In the genomic region with DNA sequence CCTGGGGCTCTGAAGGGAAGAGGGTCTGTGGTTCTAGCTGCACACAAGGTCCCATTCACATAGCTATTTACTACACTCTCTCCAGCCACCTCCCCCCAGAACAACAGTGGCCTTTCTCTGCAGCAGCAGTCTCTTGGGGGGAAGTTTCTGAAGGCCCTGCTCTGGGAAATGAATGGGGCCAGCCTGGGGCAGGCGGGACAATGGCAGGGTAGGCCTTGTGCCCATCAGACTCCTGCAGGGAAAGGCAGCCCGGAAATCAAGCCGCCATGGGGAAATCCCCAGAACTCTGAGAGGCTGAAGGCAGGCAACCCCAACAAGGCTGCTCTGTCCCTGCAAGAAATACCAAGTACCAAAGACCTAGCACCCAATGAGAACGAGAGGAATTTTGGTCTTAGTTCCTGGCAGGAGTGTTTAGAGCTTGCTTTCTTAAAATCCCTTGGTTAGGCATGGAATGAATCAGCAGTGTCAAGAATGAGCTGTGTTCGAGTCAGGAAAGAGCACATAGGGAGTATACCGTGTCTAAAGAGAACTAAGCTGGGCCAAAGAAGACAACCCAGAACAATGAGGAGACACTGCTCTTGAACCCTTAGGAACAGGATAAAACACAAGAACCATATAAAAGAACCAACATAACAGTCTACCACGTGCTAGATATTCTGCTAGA, we compare ENCODE assay signal across 19 cellular contexts. TPM values are rescaled to one million over a fixed set of nuclear protein-coding genes. Genes with fewer than 3 reads are reported as not detected.
DNase-seq lines count a peak whose midpoint lies in the region; ATAC-seq and TF ChIP-seq lines count a peak whose summit lies in the region.
"Had no signal": no experiment of that assay in that cellular context is flagged by ENCODE, and none has a peak within 500 bp of the region (broad histone marks: within the 10 kb centered on the region; RNA-seq: fewer than 3 reads in every experiment).

No MANE protein-coding gene starts in this region.

- no peaks in the 10 kb centered on the region for H3K9me3 Mint-ChIP-seq in chondrocyte (ENCODE audit: low read depth)
- H3K9me3 Mint-ChIP-seq: CD8-positive, alpha-beta memory T cell; memory B cell; nephron had no signal

- no peaks in the 10 kb centered on the region for H3K27me3 ChIP-seq in right atrium auricular region
- no peaks in the 10 kb centered on the region for H3K27me3 ChIP-seq in upper lobe of right lung
- H3K27me3 ChIP-seq: Peyer's patch had no signal

- TF ChIP-seq CTCF in right atrium auricular region (IDR thresholded peaks at IDR 0.05) (no peak), chondrocyte (IDR thresholded peaks at IDR 0.05) (no peak), upper lobe of right lung (IDR thresholded peaks at IDR 0.05) (no peak)

- no peaks in the 10 kb centered on the region for H3K36me3 ChIP-seq in right atrium auricular region
- no peaks in the 10 kb centered on the region for H3K36me3 ChIP-seq in upper lobe of right lung
- H3K36me3 ChIP-seq: Peyer's patch, thoracic aorta had no signal

- H3K4me3 Mint-ChIP-seq in chondrocyte (ENCODE audit: unreplicated experiment), result no peak overlapping the region
- H3K4me3 Mint-ChIP-seq: CD8-positive, alpha-beta memory T cell; memory B cell; nephron had no signal

- peak overlapping the region; percentile 10 for H3K27ac Mint-ChIP-seq in chondrocyte (ENCODE audit: unreplicated experiment)
- H3K27ac Mint-ChIP-seq: CD8-positive, alpha-beta memory T cell; memory B cell; nephron had no signal

- no peak overlapping the region for H3K4me3 ChIP-seq in right atrium auricular region
- no peak overlapping the region for H3K4me3 ChIP-seq in upper lobe of right lung
- H3K4me3 ChIP-seq: A549, Peyer's patch, thoracic aorta had no signal

- peaks cover 19% of the 10 kb centered on the region for H3K4me1 Mint-ChIP-seq in chondrocyte (ENCODE audit: low read depth)
- H3K4me1 Mint-ChIP-seq: CD8-positive, alpha-beta memory T cell; memory B cell had no signal

- DNase-seq in left ventricle myocardium superior, result no peak
- no peak for DNase-seq in right atrium auricular region (ENCODE audit: low spot score)
- no peak for DNase-seq in chondrocyte (ENCODE audit: low spot score)
- peak; percentile 35 for DNase-seq in inferior parietal cortex (ENCODE audit: extremely low spot score)
- DNase-seq in NCI-H524 treated with DMSO at 0.1 percent for 48 hours (lab: John Stamatoyannopoulos, UW), result no peak
- DNase-seq in upper lobe of right lung, result no peak
- DNase-seq: activated CD8-positive, alpha-beta memory T cell treated with anti-CD3 and anti-CD28 coated beads for 24 hours; CD8-positive, alpha-beta memory T cell; EL; HCEC 1CT; Peyer's patch; right cardiac atrium had no signal

- H3K27ac ChIP-seq in right atrium auricular region (no peak overlapping the region), upper lobe of right lung (no peak overlapping the region)
- H3K27ac ChIP-seq: A549, Peyer's patch, thoracic aorta, VCaP had no signal

- ATAC-seq in left ventricle myocardium superior (peak; percentile 34), GM18868 (IDR thresholded peaks at IDR 0.05; ENCODE audit: unreplicated experiment) (no peak), GM21367 (IDR thresholded peaks at IDR 0.05; ENCODE audit: unreplicated experiment) (no peak), upper lobe of right lung (no peak)
- ATAC-seq: A549 had no signal

- H3K27me3 Mint-ChIP-seq in chondrocyte (ENCODE audit: low read depth), result no peaks in the 10 kb centered on the region

- intact Hi-C loops in left ventricle myocardium superior (cut with micrococcal nuclease) (no loop called here), upper lobe of right lung (cut with DNase I) (no loop called here)

- H3K4me1 ChIP-seq in right atrium auricular region (peaks cover 0 to 27% of the 10 kb centered on the region in 2 donors), upper lobe of right lung (no peaks in the 10 kb centered on the region)
- H3K4me1 ChIP-seq: A549, Peyer's patch had no signal

- no peaks in the 10 kb centered on the region for H3K36me3 Mint-ChIP-seq in chondrocyte (ENCODE audit: low read depth)
- H3K36me3 Mint-ChIP-seq: CD8-positive, alpha-beta memory T cell; memory B cell had no signal

- H3K9me3 ChIP-seq in right atrium auricular region, result no peaks in the 10 kb centered on the region
- H3K9me3 ChIP-seq in upper lobe of right lung, result no peaks in the 10 kb centered on the region
- H3K9me3 ChIP-seq: A549, Peyer's patch, thoracic aorta had no signal

RNA-seq across cellular contexts. Expression of gene ARHGEF11, which starts 11.3 kb away (rescaled TPM):
- total RNA-seq in left ventricle myocardium superior (28.8 TPM), right atrium auricular region (10 to 100 TPM; 26.6 to 33.5 TPM), chondrocyte (34.4 to 37.5 TPM (median 34.8 TPM) in 3 replicates), upper lobe of right lung (41.1 TPM)
